1 cellular context compared by ENCODE assay signal in genomic region chr10:51314079-51314835, GRCh38.
TF ChIP-seq lines count a peak whose summit lies in the region.

No MANE protein-coding gene starts in this region.

TF ChIP-seq in HEK293, 187 proteins besides CTCF, POLR2A, EP300 and RAD21 (continued from another document):
- TF ChIP-seq PRDM10 (tag by site-specific recombination; IDR thresholded peaks at IDR 0.05): peak; percentile 71
- no peak for TF ChIP-seq ZBTB49 (tag by site-specific recombination; IDR thresholded peaks at IDR 0.05; ENCODE audit: low read depth)
- TF ChIP-seq ZNF169 (tag by site-specific recombination; IDR thresholded peaks at IDR 0.05): no peak
- TF ChIP-seq ZBTB20 (tag by site-specific recombination; IDR thresholded peaks at IDR 0.05): no peak
- TF ChIP-seq ZNF19 (tag by site-specific recombination; IDR thresholded peaks at IDR 0.05; ENCODE audit: low read depth): no peak
- no peak for TF ChIP-seq ZNF585B (tag by site-specific recombination; IDR thresholded peaks at IDR 0.05)
- TF ChIP-seq ZNF610 (tag by site-specific recombination; IDR thresholded peaks at IDR 0.05; ENCODE audit: borderline replicate concordance): no peak
- 0 out of 2 replicates have a peak, but pooled peaks have one; percentile 8 for TF ChIP-seq PRDM6 (tag by site-specific recombination; IDR thresholded peaks at IDR 0.05)
- TF ChIP-seq MYNN (tag by site-specific recombination; IDR thresholded peaks at IDR 0.05; ENCODE audit: borderline replicate concordance): no peak
- no peak for TF ChIP-seq ZNF175 (tag by site-specific recombination; IDR thresholded peaks at IDR 0.05)
